In genomic region chr10:42475168-42476098, GRCh38 we compare ENCODE assay signal across 8 cellular contexts.
DNase-seq lines count a peak whose midpoint lies in the region; ATAC-seq and TF ChIP-seq lines count a peak whose summit lies in the region.

No MANE protein-coding gene starts in this region.

- H4K20me1 ChIP-seq in fibroblast of lung (ENCODE audit: control insufficient read depth, extremely low read depth, insufficient read depth, low read length) = no peaks in the 10 kb centered on the region

- no peak overlapping the region for H3K4me3 Mint-ChIP-seq in activated CD8-positive, alpha-beta T cell treated with anti-CD3 and anti-CD28 coated beads for 36 hours

- peaks cover 33% of the 10 kb centered on the region for H3K27me3 Mint-ChIP-seq in activated CD8-positive, alpha-beta T cell treated with anti-CD3 and anti-CD28 coated beads for 36 hours

- no peak for ATAC-seq in HG03175 (IDR thresholded peaks at IDR 0.05; ENCODE audit: unreplicated experiment)
- ATAC-seq in activated CD8-positive, alpha-beta T cell treated with anti-CD3 and anti-CD28 coated beads for 36 hours = no peak

- CTCF ChIA-PET in activated CD8-positive, alpha-beta T cell treated with anti-CD3 and anti-CD28 coated beads for 36 hours (lab: Charles Lee) = no interaction called here

- H3K4me2 ChIP-seq in fibroblast of lung (ENCODE audit: extremely low read depth, insufficient read depth, low read length) = no peak overlapping the region

- no peak for TF ChIP-seq CTCF in fibroblast of lung (conservative IDR thresholded peaks at IDR 0.05 in 1 of 2, IDR thresholded peaks at IDR 0.05 in 1 of 2; ENCODE audit: low read depth in 1 of 2, low read length in 2 of 2)
- no peak for TF ChIP-seq CTCF in activated CD8-positive, alpha-beta T cell treated with anti-CD3 and anti-CD28 coated beads for 36 hours (IDR thresholded peaks at IDR 0.05)

- DNase-seq in DMS114 treated with DMSO at 0.1 percent for 48 hours (lab: John Stamatoyannopoulos, UW; ENCODE audit: unreplicated experiment) (peak; percentile 86), NCI-H82 (lab: John Stamatoyannopoulos, UW) (peak; percentile 46), fibroblast of lung (ENCODE audit: low read depth in 2 of 2) (peak in 1 of 2 donors; percentile 70), HUDEP-2 (lab: John Stamatoyannopoulos, UW; ENCODE audit: unreplicated experiment in 76 of 76) (no peak)
- DNase-seq in NK-92 treated with Interleukin-12 subunit alpha and Interleukin-12 subunit beta, amount 100 ng/mL, for 24 hours (lab: John Stamatoyannopoulos, UW) = no peak
- DNase-seq in activated CD8-positive, alpha-beta T cell treated with anti-CD3 and anti-CD28 coated beads for 36 hours = no peak

- H2AFZ ChIP-seq in fibroblast of lung (ENCODE audit: low read length) = peak overlapping the region; percentile 9

- H3K9me3 ChIP-seq in fibroblast of lung (ENCODE audit: control insufficient read depth, insufficient read depth, low read depth, low read length) = no peaks in the 10 kb centered on the region

- H3K4me3 ChIP-seq in fibroblast of lung (replicated peaks in 1 of 4; ENCODE audit: control extremely low read depth in 1 of 4, insufficient read depth in 1 of 4, low read depth in 3 of 4, low read length in 4 of 4) (peak overlapping the region; percentile 13 to 71 (median 43)), rectal smooth muscle tissue (ENCODE audit: low read length) (peak overlapping the region; percentile 42)

- H3K36me3 ChIP-seq in fibroblast of lung (ENCODE audit: control insufficient read depth, insufficient read depth, low read length) = no peaks in the 10 kb centered on the region
- no peaks in the 10 kb centered on the region for H3K36me3 ChIP-seq in rectal smooth muscle tissue (ENCODE audit: control insufficient read depth, insufficient read depth, low read length)

- H3K4me1 ChIP-seq in fibroblast of lung (ENCODE audit: control insufficient read depth, extremely low read depth, insufficient read depth, low read length) (no peaks in the 10 kb centered on the region), rectal smooth muscle tissue (ENCODE audit: control insufficient read depth, insufficient read depth, low read length) (no peaks in the 10 kb centered on the region)

- H3K27me3 ChIP-seq in fibroblast of lung (ENCODE audit: control insufficient read depth, insufficient read depth, low read length) (no peaks in the 10 kb centered on the region), rectal smooth muscle tissue (ENCODE audit: control insufficient read depth, insufficient read depth, low read length) (no peaks in the 10 kb centered on the region)

- no peaks in the 10 kb centered on the region for H3K36me3 Mint-ChIP-seq in activated CD8-positive, alpha-beta T cell treated with anti-CD3 and anti-CD28 coated beads for 36 hours (ENCODE audit: low read depth)

- H3K27ac Mint-ChIP-seq in activated CD8-positive, alpha-beta T cell treated with anti-CD3 and anti-CD28 coated beads for 36 hours = no peak overlapping the region

- H3K4me1 Mint-ChIP-seq in activated CD8-positive, alpha-beta T cell treated with anti-CD3 and anti-CD28 coated beads for 36 hours (ENCODE audit: low read depth) = peaks cover 2% of the 10 kb centered on the region

- POLR2A ChIA-PET in activated CD8-positive, alpha-beta T cell treated with anti-CD3 and anti-CD28 coated beads for 36 hours (lab: Charles Lee) = no interaction called here

- H3K27ac ChIP-seq in fibroblast of lung (ENCODE audit: insufficient read depth, low read length) (no peak overlapping the region), rectal smooth muscle tissue (ENCODE audit: low read depth, low read length) (no peak overlapping the region)

- H3K9me3 Mint-ChIP-seq in activated CD8-positive, alpha-beta T cell treated with anti-CD3 and anti-CD28 coated beads for 36 hours = no peaks in the 10 kb centered on the region

- no peaks in the 10 kb centered on the region for H3K79me2 ChIP-seq in fibroblast of lung (ENCODE audit: control insufficient read depth, insufficient read depth, low read length)

- intact Hi-C loops in activated CD8-positive, alpha-beta T cell treated with anti-CD3 and anti-CD28 coated beads for 36 hours (cut with micrococcal nuclease) = no loop called here

- H3K9ac ChIP-seq in fibroblast of lung (ENCODE audit: insufficient read depth, low read length) = no peak overlapping the region
- H3K9ac ChIP-seq in rectal smooth muscle tissue (ENCODE audit: low read length) = no peak overlapping the region

Comparison
In these comparisons a context has a peak if more than half of its experiments do, and no peak if none do; other contexts are left out.
1. DNase-seq: peak in DMS114 treated with DMSO at 0.1 percent for 48 hours (single experiment) and NCI-H82 (single experiment); none in HUDEP-2 (0 of 76), NK-92 treated with Interleukin-12 subunit alpha and Interleukin-12 subunit beta, amount 100 ng/mL, for 24 hours (single experiment) and activated CD8-positive, alpha-beta T cell treated with anti-CD3 and anti-CD28 coated beads for 36 hours (single experiment).